Comparison of ENCODE assay signal across 10 cellular contexts in genomic region chr3:30747771-30748281, GRCh38.
DNase-seq lines count a peak whose midpoint lies in the region; ATAC-seq and TF ChIP-seq lines count a peak whose summit lies in the region.
"Had no signal": no experiment of that assay in that cellular context is flagged by ENCODE, and none has a peak within 500 bp of the region (broad histone marks: within the 10 kb centered on the region; RNA-seq: fewer than 3 reads in every experiment).

No MANE protein-coding gene starts in this region.

- no peak overlapping the region for H3K4me3 ChIP-seq in heart left ventricle
- H3K4me3 ChIP-seq in tibial artery, result no peak overlapping the region

- TF ChIP-seq CTCF in heart left ventricle (IDR thresholded peaks at IDR 0.05), result peak; percentile 32 to 73 (median 56)
- peak; percentile 42 to 48 for TF ChIP-seq CTCF in tibial artery (IDR thresholded peaks at IDR 0.05)

- H3K27me3 ChIP-seq in heart left ventricle (no peaks in the 10 kb centered on the region), tibial artery (no peaks in the 10 kb centered on the region)

- no peak overlapping the region for H3K27ac ChIP-seq in heart left ventricle
- H3K27ac ChIP-seq in tibial artery, result no peak overlapping the region

- intact Hi-C loops in heart left ventricle (cut with DNase I), result loop anchor here in 7 of 10 donors (2.0 to 10.0 kb wide), 6 partner anchors 633 to 733 kb away; no protein-coding TSS in a partner anchor
- intact Hi-C loops in tibial artery (cut with DNase I; ENCODE audit: low total_unique reads), result no loop called here

- no peaks in the 10 kb centered on the region for H3K9me3 ChIP-seq in heart left ventricle
- H3K9me3 ChIP-seq in tibial artery, result no peaks in the 10 kb centered on the region

- 43 to 55% (median 53%) methylated on average over 4 of the region's 4 CpGs for WGBS in heart left ventricle, 4 donors

- ATAC-seq in SK-N-SH treated with all-trans-retinoic acid at 6 μM for 48 hours (peak; percentile 79), heart left ventricle (peak in 3 of 4 donors; percentile 53 to 67 (median 60)), GM21390 (IDR thresholded peaks at IDR 0.05; ENCODE audit: unreplicated experiment) (no peak)
- ATAC-seq in activated CD4-positive, CD25-positive, alpha-beta regulatory T cell treated with anti-CD3 and anti-CD28 coated beads, Interleukin-2, amount 50 U/mL, for 24 hours, result no peak

- no peak for TF ChIP-seq POLR2A in heart left ventricle (IDR thresholded peaks at IDR 0.05)

- DNase-seq in NCI-H2171 treated with DMSO at 0.1 percent for 48 hours (lab: John Stamatoyannopoulos, UW) (peak; percentile 15), NCI-H2171 (lab: John Stamatoyannopoulos, UW) (no peak), heart left ventricle (no peak), tibial artery (no peak), medulla oblongata (ENCODE audit: extremely low spot score) (no peak)
- DNase-seq: activated naive CD4-positive, alpha-beta T cell treated with anti-CD3 and anti-CD28 coated beads, Interleukin-2, amount 10 ng/mL, durations not matched to agents 7 days and 5 days; CD4-positive, CD25-positive, alpha-beta regulatory T cell had no signal

- H3K36me3 ChIP-seq in heart left ventricle (no peaks in the 10 kb centered on the region), tibial artery (no peaks in the 10 kb centered on the region)

- peaks cover 0 to 36% (median 0%) of the 10 kb centered on the region in 12 donors for H3K4me1 ChIP-seq in heart left ventricle
- H3K4me1 ChIP-seq in tibial artery, result peaks cover 0 to 5% (median 0%) of the 10 kb centered on the region in 4 donors

TF ChIP-seq in SK-N-SH treated with all-trans-retinoic acid at 6 μM for 48 hours, 23 proteins besides CTCF, POLR2A, EP300 and RAD21:
- TF ChIP-seq PPARA (CRISPR knock-in tag; IDR thresholded peaks at IDR 0.05; ENCODE audit: borderline replicate concordance), result no peak
- TF ChIP-seq, protein P1, sequence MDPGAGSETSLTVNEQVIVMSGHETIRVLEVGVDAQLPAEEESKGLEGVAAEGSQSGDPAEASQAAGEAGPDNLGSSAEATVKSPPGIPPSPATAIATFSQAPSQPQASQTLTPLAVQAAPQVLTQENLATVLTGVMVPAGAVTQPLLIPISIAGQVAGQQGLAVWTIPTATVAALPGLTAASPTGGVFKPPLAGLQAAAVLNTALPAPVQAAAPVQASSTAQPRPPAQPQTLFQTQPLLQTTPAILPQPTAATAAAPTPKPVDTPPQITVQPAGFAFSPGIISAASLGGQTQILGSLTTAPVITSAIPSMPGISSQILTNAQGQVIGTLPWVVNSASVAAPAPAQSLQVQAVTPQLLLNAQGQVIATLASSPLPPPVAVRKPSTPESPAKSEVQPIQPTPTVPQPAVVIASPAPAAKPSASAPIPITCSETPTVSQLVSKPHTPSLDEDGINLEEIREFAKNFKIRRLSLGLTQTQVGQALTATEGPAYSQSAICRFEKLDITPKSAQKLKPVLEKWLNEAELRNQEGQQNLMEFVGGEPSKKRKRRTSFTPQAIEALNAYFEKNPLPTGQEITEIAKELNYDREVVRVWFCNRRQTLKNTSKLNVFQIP (CRISPR knock-in tag; IDR thresholded peaks at IDR 0.05; ENCODE audit: borderline replicate concordance, low read depth), result no peak
- TF ChIP-seq CREB5 (CRISPR knock-in tag; IDR thresholded peaks at IDR 0.05; ENCODE audit: low read depth), result no peak
- TF ChIP-seq GLIS3 (CRISPR knock-in tag; IDR thresholded peaks at IDR 0.05), result no peak
- TF ChIP-seq, protein P2, sequence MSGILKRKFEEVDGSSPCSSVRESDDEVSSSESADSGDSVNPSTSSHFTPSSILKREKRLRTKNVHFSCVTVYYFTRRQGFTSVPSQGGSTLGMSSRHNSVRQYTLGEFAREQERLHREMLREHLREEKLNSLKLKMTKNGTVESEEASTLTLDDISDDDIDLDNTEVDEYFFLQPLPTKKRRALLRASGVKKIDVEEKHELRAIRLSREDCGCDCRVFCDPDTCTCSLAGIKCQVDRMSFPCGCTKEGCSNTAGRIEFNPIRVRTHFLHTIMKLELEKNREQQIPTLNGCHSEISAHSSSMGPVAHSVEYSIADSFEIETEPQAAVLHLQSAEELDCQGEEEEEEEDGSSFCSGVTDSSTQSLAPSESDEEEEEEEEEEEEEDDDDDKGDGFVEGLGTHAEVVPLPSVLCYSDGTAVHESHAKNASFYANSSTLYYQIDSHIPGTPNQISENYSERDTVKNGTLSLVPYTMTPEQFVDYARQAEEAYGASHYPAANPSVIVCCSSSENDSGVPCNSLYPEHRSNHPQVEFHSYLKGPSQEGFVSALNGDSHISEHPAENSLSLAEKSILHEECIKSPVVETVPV (CRISPR knock-in tag; IDR thresholded peaks at IDR 0.05), result no peak
- no peak for TF ChIP-seq ISL1 (CRISPR knock-in tag; IDR thresholded peaks at IDR 0.05)
- TF ChIP-seq ZFP30 (CRISPR knock-in tag; IDR thresholded peaks at IDR 0.05), result no peak
- TF ChIP-seq OSR1 (CRISPR knock-in tag; IDR thresholded peaks at IDR 0.05), result no peak

Comparison
In these comparisons a context has a peak if more than half of its experiments do, and no peak if none do; other contexts are left out.
1. ATAC-seq: peak in SK-N-SH treated with all-trans-retinoic acid at 6 μM for 48 hours (single experiment) and heart left ventricle (3 of 4); none in GM21390 (single experiment) and activated CD4-positive, CD25-positive, alpha-beta regulatory T cell treated with anti-CD3 and anti-CD28 coated beads, Interleukin-2, amount 50 U/mL, for 24 hours (0 of 2).